Comparison of ENCODE assay signal across 7 cellular contexts in genomic region chr14:20454359-20454644, GRCh38. TPM values are rescaled to one million over a fixed set of nuclear protein-coding genes. Genes with fewer than 3 reads are reported as not detected.
A peak's percentile ranks its signal among the peaks of the same experiment; 100 is the strongest.
DNase-seq lines count a peak whose midpoint lies in the region; ATAC-seq and TF ChIP-seq lines count a peak whose summit lies in the region.
"Had no signal": no experiment of that assay in that cellular context is flagged by ENCODE, and none has a peak within 500 bp of the region (broad histone marks: within the 10 kb centered on the region; RNA-seq: fewer than 3 reads in every experiment).

No MANE protein-coding gene starts in this region.

- DNase-seq in SKM-1 (lab: John Stamatoyannopoulos, UW; ENCODE audit: unreplicated experiment) (peak; percentile 15), SKM-1 treated with dmso at 0.1 percent for 144 hours (lab: John Stamatoyannopoulos, UW; ENCODE audit: unreplicated experiment) (no peak), HL-60 (ENCODE audit: low read depth in 1 of 2, low spot score in 1 of 2) (no peak), left lung (peak in 1 of 2 donors; percentile 85), AG20443 (ENCODE audit: low spot score) (no peak)
- DNase-seq in activated CD4-positive, alpha-beta T cell treated with anti-CD3 and anti-CD28 coated beads, Interleukin-2, amount 50 U/mL, for 4 hours, result peak; percentile 72 to 75

- ATAC-seq in left lung, result peak; percentile 80

- intact Hi-C loops in left lung (cut with DNase I), result no loop called here

- H3K9me3 ChIP-seq in left lung, result no peaks in the 10 kb centered on the region

- peaks cover 0 to 64% of the 10 kb centered on the region in 2 donors for H3K36me3 ChIP-seq in left lung

- H3K27ac ChIP-seq in HL-60 (replicated peaks) (peak overlapping the region; percentile 98), left lung (peak overlapping the region; percentile 90 to 96)

- peaks cover 18 to 49% of the 10 kb centered on the region in 2 donors for H3K4me1 ChIP-seq in left lung

- peak overlapping the region; percentile 81 for H3K4me3 ChIP-seq in HL-60 (replicated peaks; ENCODE audit: insufficient read depth, low read length)
- peak overlapping the region; percentile 56 to 93 for H3K4me3 ChIP-seq in left lung

- TF ChIP-seq CTCF in HL-60 (IDR thresholded peaks at IDR 0.05; ENCODE audit: insufficient read depth, low read length) (no peak), left lung (IDR thresholded peaks at IDR 0.05) (no peak)

- no peaks in the 10 kb centered on the region for H3K27me3 ChIP-seq in HL-60 (ENCODE audit: insufficient read depth, poor library complexity, severe bottlenecking)
- H3K27me3 ChIP-seq in left lung, result no peaks in the 10 kb centered on the region

RNA-seq across cellular contexts. Expression of gene OSGEP, which starts 0.3 kb away (rescaled TPM):
- total RNA-seq in left lung, result 10 to 100 TPM; 29.0 to 37.9 TPM

RNA-seq across cellular contexts. Expression of gene APEX1, which starts 0.7 kb away (rescaled TPM):
- total RNA-seq in left lung, result 100 to 1,000 TPM; 115 to 138 TPM

RNA-seq across cellular contexts. Expression of gene PIP4P1, which starts 6.9 kb away (rescaled TPM):
- 10 to 100 TPM; 24.9 to 40.3 TPM for total RNA-seq in left lung

RNA-seq across cellular contexts. Expression of gene PNP, which starts 14.9 kb away (rescaled TPM):
- total RNA-seq in left lung, result 10 to 100 TPM; 37.6 to 84.8 TPM

RNA-seq across cellular contexts. Expression of gene KLHL33, which starts 18.3 kb away (rescaled TPM):
- under 1 TPM; 0.20 to 0.31 TPM for total RNA-seq in left lung
- total RNA-seq: Daoy had no signal

Comparison
In these comparisons a context has a peak if more than half of its experiments do, and no peak if none do; other contexts are left out.
1. DNase-seq: peak in SKM-1 (single experiment) and activated CD4-positive, alpha-beta T cell treated with anti-CD3 and anti-CD28 coated beads, Interleukin-2, amount 50 U/mL, for 4 hours (2 of 2); none in SKM-1 treated with dmso at 0.1 percent for 144 hours (single experiment), HL-60 (0 of 2) and AG20443 (single experiment).